In the genomic region with DNA sequence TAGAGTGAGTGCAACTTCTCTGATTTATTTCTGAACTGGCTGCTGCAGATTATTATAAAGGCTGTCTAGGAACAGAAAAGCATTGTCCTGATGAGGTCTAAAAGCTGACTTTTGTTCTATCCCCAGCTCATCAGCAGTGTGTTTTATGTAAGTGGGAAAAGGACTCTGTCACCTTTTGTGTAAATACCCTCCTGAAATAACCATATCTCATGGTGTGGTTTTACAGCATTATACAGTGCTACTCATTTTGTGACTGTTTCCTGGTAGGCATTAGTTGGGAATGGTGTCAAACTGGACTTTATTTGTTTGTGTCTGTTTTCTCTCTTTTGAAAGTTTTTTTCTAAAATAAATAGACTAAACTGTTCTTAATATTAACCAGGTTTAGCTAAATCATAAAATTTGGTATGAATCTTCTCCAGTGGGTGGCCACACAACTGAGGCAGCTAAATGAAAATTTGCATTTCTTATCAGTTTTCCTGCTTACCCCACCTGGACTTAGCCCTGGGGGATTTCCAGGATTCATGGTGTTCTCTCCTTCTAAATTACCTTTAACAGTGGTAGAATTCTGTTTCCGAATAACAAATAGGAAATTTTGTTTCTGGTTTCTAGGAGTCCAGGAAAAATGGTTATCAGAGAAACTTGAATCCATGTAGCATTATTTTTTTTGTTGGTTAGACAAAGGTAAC, we compare ENCODE assay signal across 15 cellular contexts.
DNase-seq lines count a peak whose midpoint lies in the region; ATAC-seq and TF ChIP-seq lines count a peak whose summit lies in the region.
"Had no signal": no experiment of that assay in that cellular context is flagged by ENCODE, and none has a peak within 500 bp of the region (broad histone marks: within the 10 kb centered on the region; RNA-seq: fewer than 3 reads in every experiment).

No MANE protein-coding gene starts in this region.

- ATAC-seq in body of pancreas (peak; percentile 78), left colon (peak; percentile 98), HG03432 (IDR thresholded peaks at IDR 0.05; ENCODE audit: unreplicated experiment) (no peak)
- ATAC-seq: A549, HepG2 had no signal

- DNase-seq in DMS53 treated with DMSO at 0.1 percent for 48 hours (lab: John Stamatoyannopoulos, UW; ENCODE audit: unreplicated experiment) (peak; percentile 24), body of pancreas (peak in 1 of 4 donors; percentile 25), left colon (peak in 1 of 2 donors; percentile 29), pons (ENCODE audit: low spot score) (peak; percentile 14), NCI-H2081 (lab: John Stamatoyannopoulos, UW) (no peak), smooth muscle cell (lab: John Stamatoyannopoulos, UW; ENCODE audit: unreplicated experiment) (no peak)
- DNase-seq: BE2C; CD4-positive, alpha-beta memory T cell; DMS153; HCEC 1CT; HFFc6 had no signal

- H3K4me2 ChIP-seq in smooth muscle cell: no peak overlapping the region
- H3K4me2 ChIP-seq: A549 had no signal

- H3K9me3 ChIP-seq in body of pancreas: no peaks in the 10 kb centered on the region
- no peaks in the 10 kb centered on the region for H3K9me3 ChIP-seq in smooth muscle cell (replicated peaks; ENCODE audit: low read depth)
- H3K9me3 ChIP-seq: A549, BE2C had no signal

- no peak overlapping the region for H2AFZ ChIP-seq in smooth muscle cell (ENCODE audit: low read depth)

- no peaks in the 10 kb centered on the region for H4K20me1 ChIP-seq in smooth muscle cell (ENCODE audit: low read depth)

- intact Hi-C loops in body of pancreas (cut with DNase I) (no loop called here), left colon (cut with DNase I, micrococcal nuclease) (no loop called here)

- H3K9ac ChIP-seq in smooth muscle cell (ENCODE audit: low read depth): no peak overlapping the region

- H3K36me3 ChIP-seq in body of pancreas (replicated peaks in 1 of 2; ENCODE audit: insufficient read depth in 1 of 2, low read depth in 2 of 2) (no peaks in the 10 kb centered on the region), smooth muscle cell (ENCODE audit: low read depth) (no peaks in the 10 kb centered on the region)
- H3K36me3 ChIP-seq: BE2C had no signal

- H3K27me3 ChIP-seq in body of pancreas (no peaks in the 10 kb centered on the region), smooth muscle cell (ENCODE audit: low read depth) (no peaks in the 10 kb centered on the region)

- no peaks in the 10 kb centered on the region for H3F3A ChIP-seq in smooth muscle cell (ENCODE audit: low read depth)

- H3K4me3 ChIP-seq in body of pancreas: no peak overlapping the region
- H3K4me3 ChIP-seq in smooth muscle cell: no peak overlapping the region
- H3K4me3 ChIP-seq: A549 had no signal

- no peak for TF ChIP-seq CTCF in body of pancreas (IDR thresholded peaks at IDR 0.05)
- no peak for TF ChIP-seq CTCF in smooth muscle cell (IDR thresholded peaks at IDR 0.05; ENCODE audit: borderline replicate concordance, insufficient read depth, poor library complexity, severe bottlenecking)

- peak overlapping the region in 2 of 4 donors; percentile 42 to 62 for H3K27ac ChIP-seq in body of pancreas
- H3K27ac ChIP-seq in smooth muscle cell (ENCODE audit: low read depth): no peak overlapping the region
- H3K27ac ChIP-seq: A549, C4-2B had no signal

- WGBS in body of pancreas, 2 donors: 56 to 57% methylated on average over 1 of the region's 1 CpG
- WGBS in smooth muscle cell (ENCODE audit: low lambda C conversion rate): 67% methylated on average over 1 of the region's 1 CpG

- no peaks in the 10 kb centered on the region for H3K79me2 ChIP-seq in smooth muscle cell (ENCODE audit: low read depth)

- H3K4me1 ChIP-seq in body of pancreas: no peaks in the 10 kb centered on the region
- H3K4me1 ChIP-seq in smooth muscle cell (ENCODE audit: low read depth): no peaks in the 10 kb centered on the region
- H3K4me1 ChIP-seq: A549, BE2C had no signal

- no peak for TF ChIP-seq POLR2A in body of pancreas (IDR thresholded peaks at IDR 0.05)

Comparison
In these comparisons a context has a peak if more than half of its experiments do, and no peak if none do; other contexts are left out.
1. DNase-seq: peak in DMS53 treated with DMSO at 0.1 percent for 48 hours (single experiment) and pons (single experiment); none in NCI-H2081 (0 of 2) and smooth muscle cell (single experiment).